26 cellular contexts compared by ENCODE assay signal in the genomic region with DNA sequence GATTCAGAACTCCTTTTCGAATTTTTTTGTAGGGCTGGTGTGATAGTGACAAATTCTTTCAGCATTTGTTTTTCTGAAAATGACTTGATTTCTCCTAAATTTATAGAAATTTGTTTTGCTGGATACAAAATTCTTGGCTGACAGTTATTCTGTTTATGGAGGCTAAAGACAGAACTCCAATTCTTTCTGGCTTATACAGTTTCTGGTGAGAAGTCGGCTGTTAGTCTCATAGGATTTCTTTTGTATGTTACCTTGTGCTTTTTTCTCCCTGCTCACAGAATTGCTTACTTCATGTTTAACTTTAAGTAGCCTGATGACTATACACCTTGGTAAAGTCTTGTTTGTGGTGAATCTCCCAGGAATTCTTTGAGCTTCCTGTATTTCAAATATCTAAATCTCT.
A peak's percentile ranks its signal among the peaks of the same experiment; 100 is the strongest.
DNase-seq lines count a peak whose midpoint lies in the region; ATAC-seq, FAIRE-seq and TF ChIP-seq lines count a peak whose summit lies in the region.
"Had no signal": no experiment of that assay in that cellular context is flagged by ENCODE, and none has a peak within 500 bp of the region (broad histone marks: within the 10 kb centered on the region; RNA-seq: fewer than 3 reads in every experiment).

No MANE protein-coding gene starts in this region.

- H3K27ac ChIP-seq in HepG2 (ENCODE audit: extremely low read length, insufficient read depth, low read length) (no peak overlapping the region), right lobe of liver (no peak overlapping the region), HEK293 (ENCODE audit: extremely low read depth, low read depth, low read length) (no peak overlapping the region), mesendoderm (ENCODE audit: low read depth, low read length) (no peak overlapping the region)
- H3K27ac ChIP-seq: BLaER1 treated with 17β-estradiol and CSF1 and Interleukin-3, amounts not matched to agents 10 nM and 100 nM had no signal

- H3K79me2 ChIP-seq in HepG2 (ENCODE audit: insufficient read depth, low read length): no peaks in the 10 kb centered on the region
- no peaks in the 10 kb centered on the region for H3K79me2 ChIP-seq in mesendoderm (ENCODE audit: control insufficient read depth, insufficient read depth, low read length)

- peaks cover 62% of the 10 kb centered on the region for H3K9me3 Mint-ChIP-seq in WTC11
- peaks cover 4 to 9% of the 10 kb centered on the region in 2 donors for H3K9me3 Mint-ChIP-seq in activated T-cell treated with anti-CD3 and anti-CD28 coated beads, Interleukin-2, amount 50 U/mL, for 72 hours

- TF ChIP-seq POLR2A in HepG2 (IDR thresholded peaks at IDR 0.05; ENCODE audit: insufficient read depth in 1 of 2, low read depth in 2 of 2, low read length in 2 of 2): no peak
- no peak for TF ChIP-seq POLR2A in right lobe of liver (IDR thresholded peaks at IDR 0.05)

- H3K27ac Mint-ChIP-seq in WTC11: no peak overlapping the region
- H3K27ac Mint-ChIP-seq in activated T-cell treated with anti-CD3 and anti-CD28 coated beads, Interleukin-2, amount 50 U/mL, for 72 hours: no peak overlapping the region
- H3K27ac Mint-ChIP-seq: B cell; CD14-positive monocyte; CD4-positive, alpha-beta memory T cell; CD4-positive, CD25-positive, alpha-beta regulatory T cell; CD8-positive, alpha-beta memory T cell had no signal

- H3K27me3 ChIP-seq in HepG2 (ENCODE audit: control insufficient read depth in 1 of 2, insufficient read depth in 2 of 2, low read length in 2 of 2): no peaks in the 10 kb centered on the region
- H3K27me3 ChIP-seq in right lobe of liver: no peaks in the 10 kb centered on the region
- H3K27me3 ChIP-seq in mesendoderm (ENCODE audit: insufficient read depth, low read length, poor library complexity): no peaks in the 10 kb centered on the region
- H3K27me3 ChIP-seq: BLaER1 treated with 17β-estradiol and CSF1 and Interleukin-3, amounts not matched to agents 10 nM and 100 nM had no signal

- no TSS peak for BruUV-seq in HepG2 (replicated peaks; lab: Mats Ljungman, UMichigan)

- no peak overlapping the region for H4K8ac ChIP-seq in mesendoderm (ENCODE audit: low read depth, low read length)

- no peak overlapping the region for H4K5ac ChIP-seq in mesendoderm (ENCODE audit: low read length)

- H4K20me1 ChIP-seq in HepG2 (ENCODE audit: insufficient read depth, low read length): no peaks in the 10 kb centered on the region
- H4K20me1 ChIP-seq: BLaER1 treated with 17β-estradiol and CSF1 and Interleukin-3, amounts not matched to agents 10 nM and 100 nM had no signal

- H3K56ac ChIP-seq in mesendoderm (ENCODE audit: low read length): no peak overlapping the region

- intact Hi-C loops in HepG2 (cut with micrococcal nuclease; ENCODE audit: unreplicated experiment) (no loop called here), right lobe of liver (cut with DNase I) (no loop called here)

- peaks cover 59% of the 10 kb centered on the region for H3K36me3 Mint-ChIP-seq in WTC11
- no peaks in the 10 kb centered on the region for H3K36me3 Mint-ChIP-seq in activated T-cell treated with anti-CD3 and anti-CD28 coated beads, Interleukin-2, amount 50 U/mL, for 72 hours (ENCODE audit: insufficient read depth in 2 of 2)
- H3K36me3 Mint-ChIP-seq: CD14-positive monocyte; CD4-positive, alpha-beta memory T cell; CD4-positive, CD25-positive, alpha-beta regulatory T cell; CD8-positive, alpha-beta memory T cell had no signal

- TF ChIP-seq CTCF in HepG2 (CRISPR knock-in tag; IDR thresholded peaks at IDR 0.05): no peak
- TF ChIP-seq CTCF in right lobe of liver (IDR thresholded peaks at IDR 0.05): no peak
- TF ChIP-seq CTCF in HEK293 (tag by site-specific recombination; IDR thresholded peaks at IDR 0.05): no peak
- no peak for TF ChIP-seq CTCF in WTC11 (IDR thresholded peaks at IDR 0.05)

- CTCF ChIA-PET in HepG2 (lab: Yijun Ruan, JAX; ENCODE audit: low intra/inter-chr PET ratio, low total read pairs): no interaction called here
- CTCF ChIA-PET in HEK293 (lab: Yijun Ruan, JAX): no interaction called here
- CTCF ChIA-PET in WTC11 (lab: Charles Lee): no interaction called here

- H3K27me3 Mint-ChIP-seq in WTC11 (ENCODE audit: low read depth): no peaks in the 10 kb centered on the region
- H3K27me3 Mint-ChIP-seq in activated T-cell treated with anti-CD3 and anti-CD28 coated beads, Interleukin-2, amount 50 U/mL, for 72 hours (ENCODE audit: low read depth): no peaks in the 10 kb centered on the region
- H3K27me3 Mint-ChIP-seq: B cell; CD4-positive, alpha-beta memory T cell; CD4-positive, CD25-positive, alpha-beta regulatory T cell; CD8-positive, alpha-beta memory T cell had no signal

- no peak for TF ChIP-seq EP300 in HepG2 (IDR thresholded peaks at IDR 0.05; ENCODE audit: low read depth in 2 of 2, low read length in 2 of 2)
- no peak for TF ChIP-seq EP300 in HepG2 (CRISPR knock-in tag; IDR thresholded peaks at IDR 0.05; ENCODE audit: borderline replicate concordance)

- DNase-seq in HepG2 (ENCODE audit: low spot score) (no peak), right lobe of liver (no peak), WTC11 (ENCODE audit: low spot score) (no peak), mesendoderm (peak; percentile 15), hepatic stellate cell (ENCODE audit: low spot score) (no peak), C1 segment of cervical spinal cord (lab: John Stamatoyannopoulos, UW) (no peak)
- DNase-seq in activated T-cell treated with anti-CD3 and anti-CD28 coated beads, Interleukin-2, amount 50 U/mL, for 72 hours: no peak
- DNase-seq: 8988T; AML-193; CD4-positive, alpha-beta memory T cell; CD4-positive, CD25-positive, alpha-beta regulatory T cell; CD8-positive, alpha-beta memory T cell; COR-L47; DMS 273 treated with DMSO at 0.1 percent for 48 hours; DMS153; DMS79; DND-41; EL; GDM1 had no signal

- no peaks in the 10 kb centered on the region for H3K4me1 Mint-ChIP-seq in WTC11
- H3K4me1 Mint-ChIP-seq in activated T-cell treated with anti-CD3 and anti-CD28 coated beads, Interleukin-2, amount 50 U/mL, for 72 hours (ENCODE audit: low read depth): no peaks in the 10 kb centered on the region
- H3K4me1 Mint-ChIP-seq: B cell; CD14-positive monocyte; CD4-positive, alpha-beta memory T cell; CD4-positive, CD25-positive, alpha-beta regulatory T cell; CD8-positive, alpha-beta memory T cell had no signal

- WGBS in HepG2 (ENCODE audit: low lambda C conversion rate): 0% methylated on average over 2 of the region's 2 CpGs
- 60% methylated on average over 2 of the region's 2 CpGs for WGBS in right lobe of liver (ENCODE audit: insufficient coverage, low coverage, low lambda C conversion rate, missing lambda C conversion rate)
- WGBS in mesendoderm (ENCODE audit: extremely low coverage, insufficient coverage, low lambda C conversion rate): no CpG with 5 or more reads among the region's 2 CpGs

- no peak overlapping the region for H3K4me2 ChIP-seq in HepG2 (ENCODE audit: low read depth, low read length)
- H3K4me2 ChIP-seq in mesendoderm (ENCODE audit: low read length): no peak overlapping the region
- H3K4me2 ChIP-seq: BLaER1 treated with 17β-estradiol and CSF1 and Interleukin-3, amounts not matched to agents 10 nM and 100 nM had no signal

- no peak overlapping the region for H3K4me3 Mint-ChIP-seq in WTC11
- H3K4me3 Mint-ChIP-seq in activated T-cell treated with anti-CD3 and anti-CD28 coated beads, Interleukin-2, amount 50 U/mL, for 72 hours: no peak overlapping the region
- H3K4me3 Mint-ChIP-seq: B cell; CD14-positive monocyte; CD4-positive, alpha-beta memory T cell; CD4-positive, CD25-positive, alpha-beta regulatory T cell; CD8-positive, alpha-beta memory T cell had no signal

- H3K4me1 ChIP-seq in HepG2 (ENCODE audit: insufficient read depth, low read length): no peaks in the 10 kb centered on the region
- no peaks in the 10 kb centered on the region for H3K4me1 ChIP-seq in right lobe of liver
- H3K4me1 ChIP-seq in HEK293 (ENCODE audit: control insufficient read depth, insufficient read depth, low read length): no peaks in the 10 kb centered on the region
- H3K4me1 ChIP-seq in mesendoderm (ENCODE audit: control insufficient read depth, low read depth, low read length): no peaks in the 10 kb centered on the region
- H3K4me1 ChIP-seq: BLaER1 treated with 17β-estradiol and CSF1 and Interleukin-3, amounts not matched to agents 10 nM and 100 nM had no signal

- POLR2A ChIA-PET in HepG2 (lab: Yijun Ruan, JAX) (no interaction called here), HEK293 (lab: Yijun Ruan, JAX) (no interaction called here), WTC11 (lab: Charles Lee) (no interaction called here)

- H3K9me3 ChIP-seq in HepG2 (ENCODE audit: low read length) (peaks cover 4% of the 10 kb centered on the region; the same call in 1 of the 2 replicates), right lobe of liver (no peaks in the 10 kb centered on the region), HEK293 (ENCODE audit: control insufficient read depth, insufficient read depth, low read depth, low read length) (no peaks in the 10 kb centered on the region)

- no peak overlapping the region for H2BK120ac ChIP-seq in mesendoderm (ENCODE audit: low read depth, low read length)

- H3K9ac ChIP-seq in HepG2 (ENCODE audit: insufficient read depth, low read depth, low read length): no peak overlapping the region
- no peak overlapping the region for H3K9ac ChIP-seq in mesendoderm (ENCODE audit: low read length)
- H3K9ac ChIP-seq: BLaER1 treated with 17β-estradiol and CSF1 and Interleukin-3, amounts not matched to agents 10 nM and 100 nM had no signal

- H3K36me3 ChIP-seq in HepG2 (replicated peaks in 1 of 2; ENCODE audit: control insufficient read depth in 1 of 2, insufficient read depth in 2 of 2, low read length in 2 of 2) (no peaks in the 10 kb centered on the region), right lobe of liver (no peaks in the 10 kb centered on the region), HEK293 (ENCODE audit: control insufficient read depth in 2 of 2, insufficient read depth in 1 of 2, low read length in 2 of 2) (no peaks in the 10 kb centered on the region), mesendoderm (ENCODE audit: control insufficient read depth, insufficient read depth, low read length) (no peaks in the 10 kb centered on the region)
- H3K36me3 ChIP-seq: BLaER1 treated with 17β-estradiol and CSF1 and Interleukin-3, amounts not matched to agents 10 nM and 100 nM had no signal

- FAIRE-seq in HepG2 (lab: Jason Lieb, UNC): no peak
- FAIRE-seq: A204.1, GM12891, GM18507 had no signal

- ATAC-seq in HepG2 (no peak), right lobe of liver (no peak), WTC11 (no peak)
- ATAC-seq in activated T-cell treated with anti-CD3 and anti-CD28 coated beads, Interleukin-2, amount 50 U/mL, for 72 hours (replicated peaks in 1 of 2): no peak

- in situ Hi-C loops in HepG2 (cut with HindIII; ENCODE audit: extremely low pct_ligation_motif_present, low pct_unique_long_range_greater_than_20kb): no loop called here

- H2BK15ac ChIP-seq in mesendoderm (replicated peaks; ENCODE audit: low read depth): no peak overlapping the region

- no peak overlapping the region for H3K4ac ChIP-seq in mesendoderm (ENCODE audit: low read depth, low read length)

- no peak for TF ChIP-seq RAD21 in HepG2 (CRISPR knock-in tag; IDR thresholded peaks at IDR 0.05)

- no peaks in the 10 kb centered on the region for H3K79me1 ChIP-seq in mesendoderm (ENCODE audit: low read length)

- H3K18ac ChIP-seq in mesendoderm (ENCODE audit: low read length): no peak overlapping the region

- no peak overlapping the region for H3K23ac ChIP-seq in mesendoderm (ENCODE audit: low read length)

- H2AFZ ChIP-seq in HepG2 (ENCODE audit: low read length): no peak overlapping the region

- no peak overlapping the region for H2BK5ac ChIP-seq in mesendoderm (ENCODE audit: low read length)

- H2AK5ac ChIP-seq in mesendoderm (ENCODE audit: low read length): no peak overlapping the region

- H3K4me3 ChIP-seq in HepG2 (replicated peaks in 1 of 3; ENCODE audit: insufficient read depth in 1 of 3, low read depth in 2 of 3, low read length in 3 of 3) (no peak overlapping the region), right lobe of liver (no peak overlapping the region), HEK293 (ENCODE audit: low read depth, low read length) (no peak overlapping the region), mesendoderm (ENCODE audit: low read length) (no peak overlapping the region)
- H3K4me3 ChIP-seq: BLaER1 treated with 17β-estradiol and CSF1 and Interleukin-3, amounts not matched to agents 10 nM and 100 nM had no signal
